ENCODE assay signal across 8 cellular contexts in genomic region chr19:48900477-48901452, GRCh38. TPM values are rescaled to one million over a fixed set of nuclear protein-coding genes. Genes with fewer than 3 reads are reported as not detected.
A peak's percentile ranks its signal among the peaks of the same experiment; 100 is the strongest.
DNase-seq lines count a peak whose midpoint lies in the region; ATAC-seq, FAIRE-seq and TF ChIP-seq lines count a peak whose summit lies in the region.

No MANE protein-coding gene starts in this region.

- WGBS in gastroesophageal sphincter (ENCODE audit: low coverage in 1 of 2), 2 donors, result 26 to 28% methylated on average over 5 to 7 of the region's 25 CpGs
- WGBS in pancreas, 2 donors, result 12 to 14% methylated on average over 25 of the region's 25 CpGs

- H3K27me3 Mint-ChIP-seq in IgD-negative memory B cell, result peaks cover 7% of the 10 kb centered on the region
- H3K27me3 Mint-ChIP-seq in activated T-cell treated with anti-CD3 and anti-CD28 coated beads, Interleukin-2, amount 50 U/mL, for 72 hours (ENCODE audit: low read depth), result peaks cover 9% of the 10 kb centered on the region

- H3K4me1 Mint-ChIP-seq in IgD-negative memory B cell, result peaks cover 12 to 21% (median 16%) of the 10 kb centered on the region in 3 donors
- H3K4me1 Mint-ChIP-seq in activated T-cell treated with anti-CD3 and anti-CD28 coated beads, Interleukin-2, amount 50 U/mL, for 72 hours (ENCODE audit: low read depth), result peaks cover 46% of the 10 kb centered on the region

- no peak for TF ChIP-seq POLR2A in gastroesophageal sphincter (IDR thresholded peaks at IDR 0.05)

- TF ChIP-seq EP300 in gastroesophageal sphincter (IDR thresholded peaks at IDR 0.05), result no peak

- H3K27ac ChIP-seq in gastroesophageal sphincter, result peak overlapping the region; percentile 79 to 90 (median 88)
- peak overlapping the region; percentile 36 to 89 (median 62) for H3K27ac ChIP-seq in pancreas

- H3K27me3 ChIP-seq in gastroesophageal sphincter (no peaks in the 10 kb centered on the region), pancreas (no peaks in the 10 kb centered on the region)

- peak overlapping the region; percentile 94 to 100 (median 99) for H3K4me3 Mint-ChIP-seq in IgD-negative memory B cell
- peak overlapping the region; percentile 98 to 99 for H3K4me3 Mint-ChIP-seq in activated T-cell treated with anti-CD3 and anti-CD28 coated beads, Interleukin-2, amount 50 U/mL, for 72 hours

- H3K4me1 ChIP-seq in ES-I3 (ENCODE audit: insufficient read depth, low read length) (no peaks in the 10 kb centered on the region), gastroesophageal sphincter (peaks cover 0 to 53% (median 28%) of the 10 kb centered on the region in 3 donors), pancreas (peaks cover 0 to 10% (median 9%) of the 10 kb centered on the region in 3 donors)

- intact Hi-C loops in pancreas (cut with DNase I), result no loop called here

- no peak for ATAC-seq in activated T-cell treated with anti-CD3 and anti-CD28 coated beads, Interleukin-2, amount 50 U/mL, for 72 hours (replicated peaks in 1 of 2)
- no peak for ATAC-seq in gastroesophageal sphincter
- ATAC-seq in pancreas, result peak; percentile 28 to 48 (median 42)
- ATAC-seq in GM18868 (IDR thresholded peaks at IDR 0.05; ENCODE audit: unreplicated experiment), result no peak
- ATAC-seq in HG03571 (IDR thresholded peaks at IDR 0.05; ENCODE audit: unreplicated experiment), result no peak

- no peaks in the 10 kb centered on the region for H3K9me3 Mint-ChIP-seq in IgD-negative memory B cell
- H3K9me3 Mint-ChIP-seq in activated T-cell treated with anti-CD3 and anti-CD28 coated beads, Interleukin-2, amount 50 U/mL, for 72 hours, result no peaks in the 10 kb centered on the region

- DNase-seq in activated T-cell treated with anti-CD3 and anti-CD28 coated beads, Interleukin-2, amount 50 U/mL, for 72 hours, result peak in 1 of 2 donors; percentile 25
- DNase-seq in pancreas, result peak in 2 of 6 donors; percentile 34 to 79
- DNase-seq in HTR-8/SVneo (ENCODE audit: insufficient read length, low spot score), result no peak

- peak overlapping the region; percentile 65 for H3K9ac ChIP-seq in ES-I3 (ENCODE audit: low read depth, low read length)

- H3K4me3 ChIP-seq in gastroesophageal sphincter (peak overlapping the region; percentile 70 to 84), pancreas (peak overlapping the region; percentile 47 to 92 (median 72))

- no peak for FAIRE-seq in pancreas (lab: Jason Lieb, UNC)
- FAIRE-seq in HTR-8/SVneo (lab: Jason Lieb, UNC), result no peak

- peaks cover 5% of the 10 kb centered on the region for H3K36me3 Mint-ChIP-seq in IgD-negative memory B cell
- peaks cover 13 to 15% of the 10 kb centered on the region in 2 donors for H3K36me3 Mint-ChIP-seq in activated T-cell treated with anti-CD3 and anti-CD28 coated beads, Interleukin-2, amount 50 U/mL, for 72 hours (ENCODE audit: insufficient read depth in 2 of 2)

- TF ChIP-seq CTCF in gastroesophageal sphincter (IDR thresholded peaks at IDR 0.05) (no peak), pancreas (IDR thresholded peaks at IDR 0.05) (no peak)

- no peaks in the 10 kb centered on the region for H3K9me3 ChIP-seq in ES-I3 (ENCODE audit: control insufficient read depth, insufficient read depth, low read length)
- H3K9me3 ChIP-seq in gastroesophageal sphincter, result no peaks in the 10 kb centered on the region
- H3K9me3 ChIP-seq in pancreas, result no peaks in the 10 kb centered on the region

- peak overlapping the region; percentile 64 to 96 (median 92) for H3K27ac Mint-ChIP-seq in IgD-negative memory B cell
- peak overlapping the region; percentile 98 for H3K27ac Mint-ChIP-seq in activated T-cell treated with anti-CD3 and anti-CD28 coated beads, Interleukin-2, amount 50 U/mL, for 72 hours

- peaks cover 9% of the 10 kb centered on the region for H3K36me3 ChIP-seq in ES-I3 (ENCODE audit: insufficient read depth, low read length)
- peaks cover 0 to 24% of the 10 kb centered on the region in 2 donors for H3K36me3 ChIP-seq in gastroesophageal sphincter
- peaks cover 0 to 10% (median 0%) of the 10 kb centered on the region in 3 donors for H3K36me3 ChIP-seq in pancreas

RNA-seq across cellular contexts. Expression of gene NUCB1, which starts 0.7 kb away (rescaled TPM):
- polyA plus RNA-seq in IgD-negative memory B cell (103 TPM), pancreas (100 to 1,000 TPM; 103 to 118 TPM)
- 100 to 1,000 TPM; 168 to 183 TPM for total RNA-seq in activated T-cell treated with anti-CD3 and anti-CD28 coated beads, Interleukin-2, amount 50 U/mL, for 72 hours
- total RNA-seq in gastroesophageal sphincter (100 to 1,000 TPM; 188 to 326 (median 279) TPM), pancreas (100 to 1,000 TPM in 2 of 6 donors, 10 to 100 TPM in 4; 60.9 to 136 (median 79.8) TPM)

RNA-seq across cellular contexts. Expression of gene TULP2, which starts 2.2 kb away (rescaled TPM):
- not detected for polyA plus RNA-seq in IgD-negative memory B cell
- total RNA-seq in activated T-cell treated with anti-CD3 and anti-CD28 coated beads, Interleukin-2, amount 50 U/mL, for 72 hours, result 1 to 10 TPM in 1 of 2 donors, under 1 TPM in 1; 0.79 to 3.3 TPM
- total RNA-seq in gastroesophageal sphincter, result 1 to 10 TPM in 1 of 4 donors, not detected in 3; 2.0 TPM
- total RNA-seq in pancreas, result under 1 TPM in 1 of 6 donors, not detected in 5; 0.35 TPM
- polyA plus RNA-seq in pancreas, result not detected

RNA-seq across cellular contexts. Expression of gene PPP1R15A, which starts 28.5 kb away (rescaled TPM):
- polyA plus RNA-seq in IgD-negative memory B cell (558 TPM), pancreas (10 to 100 TPM; 28.2 to 53.2 TPM)
- total RNA-seq in activated T-cell treated with anti-CD3 and anti-CD28 coated beads, Interleukin-2, amount 50 U/mL, for 72 hours, result 100 to 1,000 TPM; 130 to 153 TPM
- total RNA-seq in gastroesophageal sphincter (10 to 100 TPM; 53.9 to 70.0 (median 60.9) TPM), pancreas (10 to 100 TPM in 5 of 6 donors, 1 to 10 TPM in 1; 8.1 to 20.6 (median 12.4) TPM)

RNA-seq across cellular contexts. Expression of gene PLEKHA4, which starts 32.3 kb away (rescaled TPM):
- 3.2 TPM for polyA plus RNA-seq in IgD-negative memory B cell
- 10 to 100 TPM; 16.2 to 24.5 TPM for total RNA-seq in activated T-cell treated with anti-CD3 and anti-CD28 coated beads, Interleukin-2, amount 50 U/mL, for 72 hours
- 10 to 100 TPM; 11.4 to 29.2 (median 18.1) TPM for total RNA-seq in gastroesophageal sphincter
- 10 to 100 TPM in 2 of 6 donors, 1 to 10 TPM in 4; 5.9 to 19.7 (median 8.7) TPM for total RNA-seq in pancreas
- 10 to 100 TPM; 18.2 to 28.3 TPM for polyA plus RNA-seq in pancreas

RNA-seq across cellular contexts. Expression of gene DHDH, which starts 32.7 kb away (rescaled TPM):
- 0.39 TPM for polyA plus RNA-seq in IgD-negative memory B cell
- 1 to 10 TPM; 3.2 to 3.6 TPM for total RNA-seq in activated T-cell treated with anti-CD3 and anti-CD28 coated beads, Interleukin-2, amount 50 U/mL, for 72 hours
- total RNA-seq in gastroesophageal sphincter, result under 1 TPM in 1 of 4 donors, not detected in 3; 0.81 TPM
- under 1 TPM in 1 of 6 donors, not detected in 5; 0.28 TPM for total RNA-seq in pancreas
- polyA plus RNA-seq in pancreas, result 1 to 10 TPM in 1 of 2 donors, under 1 TPM in 1; 0.30 to 1.0 TPM

Comparison
In these comparisons a context has a peak if more than half of its experiments do, and no peak if none do; other contexts are left out.
1. ATAC-seq: peak in pancreas (4 of 4); none in activated T-cell treated with anti-CD3 and anti-CD28 coated beads, Interleukin-2, amount 50 U/mL, for 72 hours (0 of 2), gastroesophageal sphincter (single experiment), GM18868 (single experiment) and HG03571 (single experiment).